In genomic region chr10:118457824-118458428, GRCh38 we compare ENCODE assay signal across 30 cellular contexts.
"Had no signal": no experiment of that assay in that cellular context is flagged by ENCODE, and none has a peak within 500 bp of the region (broad histone marks: within the 10 kb centered on the region; RNA-seq: fewer than 3 reads in every experiment).

No MANE protein-coding gene starts in this region.

- H3K9me3 ChIP-seq: Peyer's patch had no signal

- H3K36me3 ChIP-seq: Peyer's patch had no signal

- H3K4me3 ChIP-seq: Peyer's patch had no signal

- DNase-seq: activated CD4-positive, alpha-beta memory T cell treated with anti-CD3 and anti-CD28 coated beads for 36 hours; activated CD4-positive, alpha-beta T cell treated with anti-CD3 and anti-CD28 coated beads, Interleukin-2, amount 50 U/mL, for 1 hour; activated CD8-positive, alpha-beta memory T cell treated with anti-CD3 and anti-CD28 coated beads for 24 hours; activated CD8-positive, alpha-beta memory T cell treated with anti-CD3 and anti-CD28 coated beads, Interleukin-2, amount 10 ng/mL, durations not matched to agents 7 days and 5 days; activated CD8-positive, alpha-beta memory T cell treated with anti-CD3 and anti-CD28 coated beads, Interleukin-2, amount 50 U/mL, for 48 hours; activated effector memory CD4-positive, alpha-beta T cell treated with Interleukin-2 at 50 U/mL for 16 hours; activated naive CD4-positive, alpha-beta T cell treated with anti-CD3 and anti-CD28 coated beads, Interleukin-2, amount 10 ng/mL, durations not matched to agents 7 days and 5 days; activated naive CD8-positive, alpha-beta T cell treated with anti-CD3 and anti-CD28 coated beads, Interleukin-2, amount 50 U/mL, for 24 hours; activated T-cell treated with anti-CD3 and anti-CD28 coated beads, Interleukin-2, amount 50 U/mL, for 48 hours; anterior cingulate cortex; caudate nucleus; cerebellar nuclear complex; MM.1S; MV-4-11; NCI-H1092; NCI-H1436 treated with DMSO at 0.1 percent for 48 hours; NCI-H1694 treated with DMSO at 0.1 percent for 48 hours; NCI-H2029; NCI-H446; NCI-H510A treated with DMSO at 0.1 percent for 48 hours; PC-3; Peyer's patch; SIG-M5; T-helper 1 cell; T-helper 2 cell; T1000 had no signal

- H3K27me3 ChIP-seq: Peyer's patch had no signal

- H3K27ac ChIP-seq: KMS-11, RWPE1 had no signal

- H3K9ac ChIP-seq: KMS-11 had no signal

- ATAC-seq: activated CD8-positive, alpha-beta memory T cell treated with anti-CD3 and anti-CD28 coated beads, Interleukin-2, amount 10 ng/mL, durations not matched to agents 7 days and 5 days; activated naive CD8-positive, alpha-beta T cell treated with anti-CD3 and anti-CD28 coated beads, Interleukin-2, amount 50 U/mL, for 24 hours; PC-3; Right ventricle myocardium inferior; SK-N-SH treated with all-trans-retinoic acid at 6 μM for 48 hours had no signal
